8 cellular contexts compared by ENCODE assay signal in genomic region chr19:41951686-41952172, GRCh38. TPM values are rescaled to one million over a fixed set of nuclear protein-coding genes. Genes with fewer than 3 reads are reported as not detected.
A peak's percentile ranks its signal among the peaks of the same experiment; 100 is the strongest.
DNase-seq lines count a peak whose midpoint lies in the region; ATAC-seq and TF ChIP-seq lines count a peak whose summit lies in the region.

No MANE protein-coding gene starts in this region.

- peak overlapping the region; percentile 67 for H2AFZ ChIP-seq in DND-41 (ENCODE audit: low read depth, low read length)

- no peak overlapping the region for H3K4me3 Mint-ChIP-seq in activated naive CD4-positive, alpha-beta T cell treated with anti-CD3 and anti-CD28 coated beads, Interleukin-2, amount 10 ng/mL, durations not matched to agents 7 days and 5 days

- H3K4me3 ChIP-seq in DND-41 (ENCODE audit: low read depth in 1 of 2, low read length in 2 of 2) (no peak overlapping the region), SJSA1 (no peak overlapping the region)

- no peak overlapping the region for H3K27ac ChIP-seq in DND-41 (ENCODE audit: low read length)
- no peak overlapping the region for H3K27ac ChIP-seq in SJSA1

- no peaks in the 10 kb centered on the region for H3K9me3 ChIP-seq in DND-41 (ENCODE audit: insufficient read depth, low read length, severe bottlenecking)
- H3K9me3 ChIP-seq in SJSA1 (replicated peaks): no peaks in the 10 kb centered on the region

- H3K4me1 Mint-ChIP-seq in activated naive CD4-positive, alpha-beta T cell treated with anti-CD3 and anti-CD28 coated beads, Interleukin-2, amount 10 ng/mL, durations not matched to agents 7 days and 5 days: peaks cover 13% of the 10 kb centered on the region

- H3K27me3 ChIP-seq in DND-41 (ENCODE audit: insufficient read depth, low read length, poor library complexity) (no peaks in the 10 kb centered on the region), SJSA1 (replicated peaks) (no peaks in the 10 kb centered on the region)

- CTCF ChIA-PET in activated naive CD4-positive, alpha-beta T cell treated with anti-CD3 and anti-CD28 coated beads, Interleukin-2, amount 10 ng/mL, durations not matched to agents 7 days and 5 days (lab: Charles Lee): interaction anchor here (0.6 to 3.1 kb wide), 9 partner anchors 63 to 199 kb away, joined by 3 to 30 read pairs (median 4); no protein-coding TSS in a partner anchor

- DNase-seq in DND-41: peak; percentile 85
- DNase-seq in KG1 (lab: John Stamatoyannopoulos, UW): peak; percentile 54
- DNase-seq in SJSA1 (ENCODE audit: low read depth in 1 of 2, low spot score in 2 of 2): peak; percentile 63 to 80
- DNase-seq in activated naive CD4-positive, alpha-beta T cell treated with anti-CD3 and anti-CD28 coated beads, Interleukin-2, amount 10 ng/mL, durations not matched to agents 7 days and 5 days: peak; percentile 93
- DNase-seq in Right ventricle myocardium superior: peak; percentile 85
- DNase-seq in posterior vena cava (ENCODE audit: low spot score): peak; percentile 91
- peak; percentile 81 for DNase-seq in ureter (ENCODE audit: low spot score)
- DNase-seq in GOT3 (lab: John Stamatoyannopoulos, UW): no peak

- peaks cover 10% of the 10 kb centered on the region for H3K36me3 ChIP-seq in DND-41 (ENCODE audit: insufficient read depth, low read length)
- no peaks in the 10 kb centered on the region for H3K36me3 ChIP-seq in SJSA1

- H3K4me1 ChIP-seq in DND-41 (ENCODE audit: insufficient read depth, low read length) (peaks cover 6% of the 10 kb centered on the region; the same call in 1 of the 2 replicates), SJSA1 (replicated peaks) (no peaks in the 10 kb centered on the region)

- no peaks in the 10 kb centered on the region for H4K20me1 ChIP-seq in DND-41 (ENCODE audit: insufficient read depth, low read length)

- H3K27ac Mint-ChIP-seq in activated naive CD4-positive, alpha-beta T cell treated with anti-CD3 and anti-CD28 coated beads, Interleukin-2, amount 10 ng/mL, durations not matched to agents 7 days and 5 days: peak overlapping the region; percentile 16

- peak; percentile 98 for TF ChIP-seq CTCF in DND-41 (IDR thresholded peaks at IDR 0.05; ENCODE audit: borderline replicate concordance, extremely low read depth, low read length, poor library complexity, severe bottlenecking)

- intact Hi-C loops in Right ventricle myocardium superior (cut with DNase I) (loop anchor here (5.0 kb wide), 1 partner anchor 79 kb away; no protein-coding TSS in a partner anchor), posterior vena cava (cut with DNase I) (no loop called here)

- ATAC-seq in DND-41 (ENCODE audit: insufficient read depth, low read depth) (peak; percentile 95), Right ventricle myocardium superior (ENCODE audit: poor library complexity) (peak; percentile 82)

- H3K4me2 ChIP-seq in DND-41 (ENCODE audit: insufficient read depth, low read length): peak overlapping the region; percentile 41; the same call in 1 of the 2 replicates

- H3K36me3 Mint-ChIP-seq in activated naive CD4-positive, alpha-beta T cell treated with anti-CD3 and anti-CD28 coated beads, Interleukin-2, amount 10 ng/mL, durations not matched to agents 7 days and 5 days: no peaks in the 10 kb centered on the region

- H3K27me3 Mint-ChIP-seq in activated naive CD4-positive, alpha-beta T cell treated with anti-CD3 and anti-CD28 coated beads, Interleukin-2, amount 10 ng/mL, durations not matched to agents 7 days and 5 days: peaks cover 5% of the 10 kb centered on the region

- no peaks in the 10 kb centered on the region for H3K9me3 Mint-ChIP-seq in activated naive CD4-positive, alpha-beta T cell treated with anti-CD3 and anti-CD28 coated beads, Interleukin-2, amount 10 ng/mL, durations not matched to agents 7 days and 5 days

- no peaks in the 10 kb centered on the region for H3K79me2 ChIP-seq in DND-41 (ENCODE audit: insufficient read depth, low read length)

- H3K9ac ChIP-seq in DND-41 (ENCODE audit: low read depth, low read length): no peak overlapping the region

RNA-seq across cellular contexts. Expression of gene RABAC1, which starts 7.4 kb away (rescaled TPM):
- 115 and 161 TPM in 2 replicates for total RNA-seq in SJSA1 (2014; rRNA removed; shearing (Covaris generic))
- 62.1 TPM for total RNA-seq in Right ventricle myocardium superior
- total RNA-seq in posterior vena cava: 100 to 1,000 TPM; 186 to 191 TPM
- 87.1 TPM for total RNA-seq in ureter

RNA-seq across cellular contexts. Expression of gene ERFL, which starts 23.5 kb away (rescaled TPM):
- not detected in 2 replicates for total RNA-seq in SJSA1 (2014; rRNA removed; shearing (Covaris generic))
- total RNA-seq in Right ventricle myocardium superior (not detected), posterior vena cava (under 1 TPM in 1 of 2 donors, not detected in 1; 0.38 TPM), ureter (0.36 TPM)

RNA-seq across cellular contexts. Expression of gene ATP1A3, which starts 42.3 kb away (rescaled TPM):
- not detected in 2 replicates for total RNA-seq in SJSA1 (2014; rRNA removed; shearing (Covaris generic))
- total RNA-seq in Right ventricle myocardium superior (388 TPM), posterior vena cava (under 1 TPM in 1 of 2 donors, not detected in 1; 0.19 TPM), ureter (0.52 TPM)

Comparison
In these comparisons a context has a peak if more than half of its experiments do, and no peak if none do; other contexts are left out.
1. RNA of gene ATP1A3, which starts 42.3 kb away (total RNA-seq): 388 TPM in Right ventricle myocardium superior (single experiment); 0.52 TPM in ureter (single experiment), 0.19 TPM in posterior vena cava and not detected in SJSA1; every median in the first group is over 100 times any median in the second.